In genomic region chr4:20829958-20830357, GRCh38 we compare ENCODE assay signal across 18 cellular contexts.
DNase-seq lines count a peak whose midpoint lies in the region; ATAC-seq, FAIRE-seq and TF ChIP-seq lines count a peak whose summit lies in the region.
"Had no signal": no experiment of that assay in that cellular context is flagged by ENCODE, and none has a peak within 500 bp of the region (broad histone marks: within the 10 kb centered on the region; RNA-seq: fewer than 3 reads in every experiment).

No MANE protein-coding gene starts in this region.

- no peaks in the 10 kb centered on the region for H3K27me3 ChIP-seq in RWPE2 (ENCODE audit: insufficient read depth, poor library complexity, severe bottlenecking)
- no peaks in the 10 kb centered on the region for H3K27me3 ChIP-seq in endothelial cell of umbilical vein (ENCODE audit: control insufficient read depth in 2 of 2, insufficient read depth in 2 of 2, low read length in 2 of 2)
- H3K27me3 ChIP-seq in mesendoderm (ENCODE audit: insufficient read depth, low read length, poor library complexity): no peaks in the 10 kb centered on the region

- no peak overlapping the region for H3K18ac ChIP-seq in mesendoderm (ENCODE audit: low read length)

- H3K4me2 ChIP-seq in endothelial cell of umbilical vein (ENCODE audit: insufficient read depth, low read length) (no peak overlapping the region), mesendoderm (ENCODE audit: low read length) (no peak overlapping the region)

- H4K5ac ChIP-seq in mesendoderm (ENCODE audit: low read length): no peak overlapping the region

- H2BK120ac ChIP-seq in mesendoderm (ENCODE audit: low read depth, low read length): no peak overlapping the region

- H3K27ac ChIP-seq in RWPE2 (ENCODE audit: poor library complexity, severe bottlenecking): no peak overlapping the region
- peak overlapping the region; percentile 32 for H3K27ac ChIP-seq in endothelial cell of umbilical vein (ENCODE audit: insufficient read depth, low read depth, low read length)
- no peak overlapping the region for H3K27ac ChIP-seq in mesendoderm (ENCODE audit: low read depth, low read length)
- H3K27ac ChIP-seq: HL-60 had no signal

- no CpG with 5 or more reads among the region's 1 CpG for WGBS in mesendoderm (ENCODE audit: extremely low coverage, insufficient coverage, low lambda C conversion rate)

- H3K9ac ChIP-seq in endothelial cell of umbilical vein (replicated peaks; ENCODE audit: extremely low read depth, insufficient read depth, low read length) (no peak overlapping the region), mesendoderm (ENCODE audit: low read length) (no peak overlapping the region)

- no peak overlapping the region for H2BK15ac ChIP-seq in mesendoderm (replicated peaks; ENCODE audit: low read depth)

- no peaks in the 10 kb centered on the region for H3K79me2 ChIP-seq in endothelial cell of umbilical vein (ENCODE audit: control insufficient read depth, insufficient read depth, low read length)
- no peaks in the 10 kb centered on the region for H3K79me2 ChIP-seq in mesendoderm (ENCODE audit: control insufficient read depth, insufficient read depth, low read length)

- no peak overlapping the region for H4K8ac ChIP-seq in mesendoderm (ENCODE audit: low read depth, low read length)

- FAIRE-seq in endothelial cell of umbilical vein (lab: Jason Lieb, UNC): peak; percentile 82

- H2AFZ ChIP-seq in endothelial cell of umbilical vein (ENCODE audit: low read depth, low read length): peak overlapping the region; percentile 20

- H4K20me1 ChIP-seq in endothelial cell of umbilical vein (replicated peaks; ENCODE audit: control insufficient read depth, extremely low read depth, insufficient read depth, low read length): no peaks in the 10 kb centered on the region

- TF ChIP-seq CTCF in RWPE2 (IDR thresholded peaks at IDR 0.05; ENCODE audit: poor library complexity, severe bottlenecking): no peak
- TF ChIP-seq CTCF in endothelial cell of umbilical vein (IDR thresholded peaks at IDR 0.05; ENCODE audit: extremely low read depth in 1 of 2, insufficient read depth in 1 of 2, low read depth in 1 of 2, low read length in 2 of 2): no peak

- CTCF ChIA-PET in endothelial cell of umbilical vein (lab: Charles Lee): interaction anchor here (1.0 to 1.4 kb wide), 2 partner anchors 8 to 56 kb away, joined by 4 to 6 read pairs; no protein-coding TSS in a partner anchor

- H3K36me3 ChIP-seq in RWPE2 (ENCODE audit: low read depth): no peaks in the 10 kb centered on the region
- H3K36me3 ChIP-seq in endothelial cell of umbilical vein (ENCODE audit: control insufficient read depth in 2 of 2, extremely low read depth in 1 of 2, insufficient read depth in 2 of 2, low read length in 2 of 2): no peaks in the 10 kb centered on the region
- H3K36me3 ChIP-seq in mesendoderm (ENCODE audit: control insufficient read depth, insufficient read depth, low read length): no peaks in the 10 kb centered on the region

- H3K4ac ChIP-seq in mesendoderm (ENCODE audit: low read depth, low read length): no peak overlapping the region

- H3K79me1 ChIP-seq in mesendoderm (ENCODE audit: low read length): no peaks in the 10 kb centered on the region

- no peak overlapping the region for H2AK5ac ChIP-seq in mesendoderm (ENCODE audit: low read length)

- TF ChIP-seq POLR2A in endothelial cell of umbilical vein (IDR thresholded peaks at IDR 0.05; ENCODE audit: low read depth, low read length): no peak

- intact Hi-C loops in endothelial cell of umbilical vein (cut with micrococcal nuclease) (loop anchor here (10.0 kb wide), 1 partner anchor 125 kb away; the partner anchor contains the start of gene PACRGL), cardiac septum (cut with DNase I) (no loop called here)

- no peak overlapping the region for H3K4me3 ChIP-seq in RWPE2 (ENCODE audit: severe bottlenecking)
- no peak overlapping the region for H3K4me3 ChIP-seq in endothelial cell of umbilical vein (replicated peaks in 1 of 3; ENCODE audit: insufficient read depth in 1 of 3, low read depth in 1 of 3, low read length in 3 of 3)
- H3K4me3 ChIP-seq in mesendoderm (ENCODE audit: low read length): no peak overlapping the region

- no peaks in the 10 kb centered on the region for H3K9me3 ChIP-seq in RWPE2 (ENCODE audit: severe bottlenecking)
- no peaks in the 10 kb centered on the region for H3K9me3 ChIP-seq in endothelial cell of umbilical vein (replicated peaks; ENCODE audit: control insufficient read depth, insufficient read depth, low read length)

- ATAC-seq in RWPE2 (ENCODE audit: low read depth) (peak; percentile 72; the same call in 2 of the 3 replicates), HG03342 (IDR thresholded peaks at IDR 0.05; ENCODE audit: unreplicated experiment) (no peak)

- H3K56ac ChIP-seq in mesendoderm (ENCODE audit: low read length): no peak overlapping the region

- BruUV-seq in endothelial cell of umbilical vein (replicated peaks; lab: Mats Ljungman, UMichigan): no TSS peak

- H3K23ac ChIP-seq in mesendoderm (ENCODE audit: low read length): no peak overlapping the region

- H3K9me1 ChIP-seq in endothelial cell of umbilical vein (replicated peaks; ENCODE audit: control insufficient read depth, extremely low read depth, insufficient read depth, low read length): no peaks in the 10 kb centered on the region

- dilution Hi-C loops in endothelial cell of umbilical vein (cut with MboI; ENCODE audit: extremely low pct_ligation_motif_present, low sequenced_read_pairs): no loop called here

- POLR2A ChIA-PET in endothelial cell of umbilical vein (lab: Charles Lee): no interaction called here

- H3K4me1 ChIP-seq in RWPE2 (ENCODE audit: insufficient read depth, poor library complexity, severe bottlenecking) (no peaks in the 10 kb centered on the region), endothelial cell of umbilical vein (ENCODE audit: control insufficient read depth, extremely low read depth, insufficient read depth, low read length) (peaks cover 7% of the 10 kb centered on the region), mesendoderm (ENCODE audit: control insufficient read depth, low read depth, low read length) (no peaks in the 10 kb centered on the region)

- DNase-seq in HCEC 1CT (peak; percentile 49), RWPE2 (ENCODE audit: low spot score) (no peak), endothelial cell of umbilical vein (ENCODE audit: low read depth, low spot score) (peak; percentile 54), mesendoderm (peak; percentile 10), COLO829 (ENCODE audit: low spot score) (no peak), NCI-H748 treated with DMSO at 0.1 percent for 48 hours (lab: John Stamatoyannopoulos, UW) (no peak), cardiac septum (ENCODE audit: low spot score) (no peak)
- DNase-seq: ACHN; CD4-positive, alpha-beta T cell; DND-41; H7; KBM-7; NCI-H1048; NCI-H345; NCI-H526 treated with DMSO at 0.1 percent for 48 hours; Right ventricle myocardium superior had no signal

- no peak overlapping the region for H2BK5ac ChIP-seq in mesendoderm (ENCODE audit: low read length)

TF ChIP-seq in endothelial cell of umbilical vein, 7 proteins besides CTCF, POLR2A, EP300 and RAD21:
- TF ChIP-seq FOS (IDR thresholded peaks at IDR 0.05; ENCODE audit: borderline replicate concordance, insufficient read depth, low read length) (peak; percentile 72), EZH2 (IDR thresholded peaks at IDR 0.05; ENCODE audit: borderline replicate concordance, low read depth, low read length, severe bottlenecking) (no peak), MYC (IDR thresholded peaks at IDR 0.05; ENCODE audit: low read depth, low read length) (no peak), GATA2 (IDR thresholded peaks at IDR 0.05; ENCODE audit: insufficient read depth, insufficient read length, low read depth, low read length) (peak; percentile 7), JUN (IDR thresholded peaks at IDR 0.05; ENCODE audit: borderline replicate concordance, insufficient read depth, insufficient read length, low read depth) (peak; percentile 59), MAX (IDR thresholded peaks at IDR 0.05; ENCODE audit: insufficient read depth, insufficient read length) (no peak), POLR2AphosphoS5 (IDR thresholded peaks at IDR 0.05; ENCODE audit: insufficient read depth, low read depth, low read length) (no peak)

Comparison
In these comparisons a context has a peak if more than half of its experiments do, and no peak if none do; other contexts are left out.
1. DNase-seq: peak in HCEC 1CT (single experiment), endothelial cell of umbilical vein (single experiment) and mesendoderm (single experiment); none in RWPE2 (single experiment), COLO829 (single experiment), NCI-H748 treated with DMSO at 0.1 percent for 48 hours (single experiment) and cardiac septum (single experiment).